ENCODE assay signal across 8 cellular contexts in genomic region chr7:2232766-2233520, GRCh38. TPM values are rescaled to one million over a fixed set of nuclear protein-coding genes. Genes with fewer than 3 reads are reported as not detected.
A peak's percentile ranks its signal among the peaks of the same experiment; 100 is the strongest.
DNase-seq lines count a peak whose midpoint lies in the region; ATAC-seq, FAIRE-seq and TF ChIP-seq lines count a peak whose summit lies in the region.

TSS of gene MAD1L1 (minus strand) at chr7:2232945. CDS start at chr7:2230133, 2,812 bp downstream.

- POLR2A ChIA-PET in CD8-positive, alpha-beta memory T cell (lab: Charles Lee): interaction anchor here (1.0 to 1.1 kb wide), 2 partner anchors 8 to 121 kb away, joined by 3 to 4 read pairs; partner anchors contain the start of genes EIF3B, MRM2 and NUDT1

- CTCF ChIA-PET in CD8-positive, alpha-beta memory T cell (lab: Charles Lee): interaction anchor here (1.1 to 2.1 kb wide), 2 partner anchors 8 to 9 kb away, joined by 3 to 9 read pairs; no protein-coding TSS in a partner anchor

- no peak for TF ChIP-seq CTCF in mesothelial cell of epicardium (IDR thresholded peaks at IDR 0.05; ENCODE audit: unreplicated experiment)

- peak within 1 kb of the TSS; percentile 92 to 96 (median 94) for H3K4me3 Mint-ChIP-seq in CD8-positive, alpha-beta memory T cell
- H3K4me3 Mint-ChIP-seq in mesothelial cell of epicardium: peak within 1 kb of the TSS; percentile 89

- peaks cover 32 to 49% (median 33%) of the 10 kb centered on the region in 3 donors for H3K4me1 Mint-ChIP-seq in CD8-positive, alpha-beta memory T cell
- H3K4me1 Mint-ChIP-seq in mesothelial cell of epicardium: peaks cover 14% of the 10 kb centered on the region

- peak; percentile 51 for ATAC-seq in GM19468 (IDR thresholded peaks at IDR 0.05; ENCODE audit: extremely low read depth, unreplicated experiment)

- H3K27ac Mint-ChIP-seq in CD8-positive, alpha-beta memory T cell: peak within 1 kb of the TSS; percentile 73 to 96 (median 84)
- H3K27ac Mint-ChIP-seq in mesothelial cell of epicardium: peak within 1 kb of the TSS; percentile 87

- peak within 1 kb of the TSS; percentile 97 for H3K4me3 ChIP-seq in CD8-positive, alpha-beta memory T cell (ENCODE audit: low read length)
- peak within 1 kb of the TSS; percentile 76 for H3K4me3 ChIP-seq in NT2/D1 (ENCODE audit: insufficient read length, low read depth)

- no peaks in the 10 kb centered on the region for H3K9me3 ChIP-seq in CD8-positive, alpha-beta memory T cell (ENCODE audit: low read length)
- H3K9me3 ChIP-seq in NT2/D1 (ENCODE audit: insufficient read depth, low read length): no peaks in the 10 kb centered on the region

- FAIRE-seq in HTR-8/SVneo (lab: Jason Lieb, UNC): peak; percentile 90

- no peaks in the 10 kb centered on the region for H3K27me3 Mint-ChIP-seq in CD8-positive, alpha-beta memory T cell
- H3K27me3 Mint-ChIP-seq in mesothelial cell of epicardium (ENCODE audit: low read depth): no peaks in the 10 kb centered on the region

- in situ Hi-C loops in endometrial microvascular endothelial cells (cut with HindIII; ENCODE audit: inconsistent ontology term, low pct_unique_long_range_greater_than_20kb, low sequenced_read_pairs): no loop called here

- no peaks in the 10 kb centered on the region for H3K9me3 Mint-ChIP-seq in CD8-positive, alpha-beta memory T cell
- no peaks in the 10 kb centered on the region for H3K9me3 Mint-ChIP-seq in mesothelial cell of epicardium

- no peaks in the 10 kb centered on the region for H3K27me3 ChIP-seq in CD8-positive, alpha-beta memory T cell (ENCODE audit: insufficient read depth, low read length, poor library complexity, severe bottlenecking)
- no peaks in the 10 kb centered on the region for H3K27me3 ChIP-seq in NT2/D1 (ENCODE audit: insufficient read depth, insufficient read length)

- H3K4me1 ChIP-seq in CD8-positive, alpha-beta memory T cell (ENCODE audit: insufficient read depth, low read length): peaks cover 28% of the 10 kb centered on the region
- H3K4me1 ChIP-seq in NT2/D1 (ENCODE audit: insufficient read depth, insufficient read length): peaks cover 3% of the 10 kb centered on the region

- H3K27ac ChIP-seq in CD8-positive, alpha-beta memory T cell (ENCODE audit: low read depth, low read length): peak within 1 kb of the TSS; percentile 59

- DNase-seq in CD8-positive, alpha-beta memory T cell: peak; percentile 84 to 93 (median 86)
- DNase-seq in HTR-8/SVneo (ENCODE audit: insufficient read length, low spot score) (peak; percentile 99), NT2/D1 (ENCODE audit: low read depth, low spot score) (peak; percentile 82), mesothelial cell of epicardium (ENCODE audit: low spot score in 2 of 2, unreplicated experiment in 2 of 2) (peak; percentile 89 to 96)
- DNase-seq in activated CD8-positive, alpha-beta memory T cell treated with anti-CD3 and anti-CD28 coated beads, Interleukin-2, amount 50 U/mL, for 24 hours (ENCODE audit: extremely low read depth): peak; percentile 62
- peak; percentile 73 to 77 for DNase-seq in stimulated activated CD8-positive, alpha-beta memory T cell treated with anti-CD3 and anti-CD28 coated beads, Interleukin-15, amount 100 ng/mL, for 4 hours (ENCODE audit: low read depth in 2 of 2)

- H3K36me3 Mint-ChIP-seq in CD8-positive, alpha-beta memory T cell: peaks cover 0 to 45% (median 11%) of the 10 kb centered on the region in 3 donors
- H3K36me3 Mint-ChIP-seq in mesothelial cell of epicardium: peaks cover 16% of the 10 kb centered on the region

- peaks cover 9% of the 10 kb centered on the region for H3K36me3 ChIP-seq in CD8-positive, alpha-beta memory T cell (ENCODE audit: insufficient read depth, low read length)
- peaks cover 68% of the 10 kb centered on the region for H3K36me3 ChIP-seq in NT2/D1 (ENCODE audit: insufficient read depth, insufficient read length, low read length)

- peak within 1 kb of the TSS; percentile 89 for H3K9ac ChIP-seq in NT2/D1 (ENCODE audit: insufficient read length, low read depth)

RNA-seq across cellular contexts. Expression of gene MAD1L1, which starts in this region (rescaled TPM):
- 10 to 100 TPM; 43.6 to 47.3 TPM for total RNA-seq in CD8-positive, alpha-beta memory T cell
- 185 TPM for polyA plus RNA-seq in CD8-positive, alpha-beta memory T cell
- 44.7 TPM for total RNA-seq in endometrial microvascular endothelial cells (ENCODE audit: inconsistent ontology term)
- total RNA-seq in mesothelial cell of epicardium: 39.0 to 45.0 TPM (median 41.2 TPM) in 3 replicates

Comparison
In these comparisons a context has a peak if more than half of its experiments do, and no peak if none do; other contexts are left out.
1. Peak in every context shown above with its lines: DNase-seq, ATAC-seq, H3K4me3 ChIP-seq and H3K27ac ChIP-seq.